ENCODE assay signal across 8 cellular contexts in genomic region chr1:14924012-14924452, GRCh38.
DNase-seq lines count a peak whose midpoint lies in the region; ATAC-seq, FAIRE-seq and TF ChIP-seq lines count a peak whose summit lies in the region.

No MANE protein-coding gene starts in this region.

- H3K4me1 ChIP-seq in BE2C: no peaks in the 10 kb centered on the region
- peaks cover 5% of the 10 kb centered on the region for H3K4me1 ChIP-seq in HAP-1

- H3K36me3 ChIP-seq in BE2C: no peaks in the 10 kb centered on the region
- H3K36me3 ChIP-seq in HAP-1 (replicated peaks): no peaks in the 10 kb centered on the region
- no peaks in the 10 kb centered on the region for H3K36me3 ChIP-seq in bronchial epithelial cell (ENCODE audit: control insufficient read depth, insufficient read depth, low read length)

- DNase-seq in BE2C (peak; percentile 29), HAP-1 (ENCODE audit: low spot score in 2 of 2) (peak in 1 of 2 experiments; percentile 71), SW480 (ENCODE audit: low spot score) (peak; percentile 53), bronchial epithelial cell (ENCODE audit: low read depth) (no peak), iris pigment epithelial cell (ENCODE audit: low read depth) (peak; percentile 81), OCI-M2 (lab: John Stamatoyannopoulos, UW; ENCODE audit: unreplicated experiment) (no peak)
- DNase-seq in stimulated activated CD4-positive, alpha-beta T cell treated with anti-CD3 and anti-CD28 coated beads, Interleukin-4, amount 100 ng/mL, for 4 hours: peak; percentile 28 to 33

- TF ChIP-seq CTCF in BE2C (IDR thresholded peaks at IDR 0.05; ENCODE audit: low read depth, low read length): no peak
- TF ChIP-seq CTCF in bronchial epithelial cell (IDR thresholded peaks at IDR 0.05; ENCODE audit: insufficient read depth, low read length, severe bottlenecking): no peak

- no peak for FAIRE-seq in bronchial epithelial cell (lab: Jason Lieb, UNC)

- H3K9me3 ChIP-seq in BE2C: no peaks in the 10 kb centered on the region
- no peaks in the 10 kb centered on the region for H3K9me3 ChIP-seq in HAP-1

- in situ Hi-C loops in HAP-1 (cut with MboI; ENCODE audit: low sequenced_read_pairs): no loop called here

- no peak for ATAC-seq in GM21619 (IDR thresholded peaks at IDR 0.05; ENCODE audit: unreplicated experiment)

- no peak overlapping the region for H3K4me3 ChIP-seq in BE2C (ENCODE audit: low read depth, low read length)
- peak overlapping the region; percentile 20 for H3K4me3 ChIP-seq in HAP-1
- H3K4me3 ChIP-seq in bronchial epithelial cell (ENCODE audit: low read depth, low read length): peak overlapping the region; percentile 56

- H3K27me3 ChIP-seq in BE2C (peaks cover 23% of the 10 kb centered on the region), HAP-1 (ENCODE audit: low read depth) (no peaks in the 10 kb centered on the region), bronchial epithelial cell (ENCODE audit: control insufficient read depth, insufficient read depth, low read length) (no peaks in the 10 kb centered on the region)

Comparison
In these comparisons a context has a peak if more than half of its experiments do, and no peak if none do; other contexts are left out.
1. DNase-seq: peak in BE2C (single experiment), SW480 (single experiment), iris pigment epithelial cell (single experiment) and stimulated activated CD4-positive, alpha-beta T cell treated with anti-CD3 and anti-CD28 coated beads, Interleukin-4, amount 100 ng/mL, for 4 hours (2 of 2); none in bronchial epithelial cell (single experiment) and OCI-M2 (single experiment).